ENCODE assay signal across 9 cellular contexts in the genomic region with DNA sequence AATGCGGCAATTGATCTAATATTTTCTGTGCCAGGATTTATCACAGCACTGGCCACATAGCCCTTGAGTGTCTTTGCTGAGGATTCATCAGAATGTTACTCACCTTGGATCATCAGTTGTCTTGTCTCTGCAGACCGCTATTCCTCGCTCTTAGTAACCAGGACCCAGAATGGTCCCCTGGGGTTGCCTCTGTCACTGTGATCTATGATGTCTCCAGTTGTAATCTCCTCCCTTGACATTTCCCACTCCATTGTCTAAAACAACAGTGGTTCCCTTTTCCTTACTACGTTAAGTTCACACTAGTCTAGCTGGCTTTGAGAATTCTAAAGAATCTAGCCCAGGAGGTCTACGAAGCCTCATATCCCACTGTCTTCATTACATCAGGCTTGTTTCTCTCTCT.
DNase-seq lines count a peak whose midpoint lies in the region; ATAC-seq and TF ChIP-seq lines count a peak whose summit lies in the region.
"Had no signal": no experiment of that assay in that cellular context is flagged by ENCODE, and none has a peak within 500 bp of the region (broad histone marks: within the 10 kb centered on the region; RNA-seq: fewer than 3 reads in every experiment).

No MANE protein-coding gene starts in this region.

- peaks cover 100% of the 10 kb centered on the region for H3K4me1 Mint-ChIP-seq in HFFc6 (ENCODE audit: low read depth)
- peaks cover 61% of the 10 kb centered on the region for H3K4me1 Mint-ChIP-seq in activated T-cell treated with anti-CD3 and anti-CD28 coated beads, Interleukin-2, amount 50 U/mL, for 4 hours (ENCODE audit: low read depth)

- H3K27ac Mint-ChIP-seq in HFFc6: peak overlapping the region; percentile 49

- H3K27me3 ChIP-seq in breast epithelium: no peaks in the 10 kb centered on the region
- H3K27me3 ChIP-seq in neural cell (ENCODE audit: insufficient read depth, low read depth, low read length): no peaks in the 10 kb centered on the region

- H3K36me3 ChIP-seq in breast epithelium (no peaks in the 10 kb centered on the region), neural cell (ENCODE audit: insufficient read depth, low read length) (no peaks in the 10 kb centered on the region)

- ATAC-seq in GM21528 (IDR thresholded peaks at IDR 0.05; ENCODE audit: low FRiP score, unreplicated experiment): no peak
- no peak for ATAC-seq in activated T-cell treated with anti-CD3 and anti-CD28 coated beads, Interleukin-2, amount 50 U/mL, for 4 hours

- CTCF ChIA-PET in GM10248 (lab: Yijun Ruan, JAX): interaction anchor here (1.1 kb wide), 1 partner anchor 15 kb away, joined by 3 read pairs; no protein-coding TSS in a partner anchor

- H3K9me2 ChIP-seq in neural cell (ENCODE audit: insufficient read depth, low read length): no peaks in the 10 kb centered on the region

- TF ChIP-seq EP300 in neural cell (conservative IDR thresholded peaks at IDR 0.05; ENCODE audit: poor library complexity, severe bottlenecking): no peak

- no peak for TF ChIP-seq RAD21 in neural cell (conservative IDR thresholded peaks at IDR 0.05)

- H3K36me3 Mint-ChIP-seq in HFFc6 (ENCODE audit: low read depth): peaks cover 37% of the 10 kb centered on the region
- no peaks in the 10 kb centered on the region for H3K36me3 Mint-ChIP-seq in activated T-cell treated with anti-CD3 and anti-CD28 coated beads, Interleukin-2, amount 50 U/mL, for 4 hours (ENCODE audit: insufficient read depth)

- H3K27ac ChIP-seq in breast epithelium: peak overlapping the region; percentile 71 to 76
- peak overlapping the region; percentile 31 for H3K27ac ChIP-seq in neural cell (ENCODE audit: low read length)

- H3K4me1 ChIP-seq in breast epithelium: no peaks in the 10 kb centered on the region

- H3F3A ChIP-seq in neural cell (ENCODE audit: insufficient read depth, low read length, poor library complexity, severe bottlenecking): no peaks in the 10 kb centered on the region

- no peak overlapping the region for H3K4me3 Mint-ChIP-seq in HFFc6
- no peak overlapping the region for H3K4me3 Mint-ChIP-seq in activated T-cell treated with anti-CD3 and anti-CD28 coated beads, Interleukin-2, amount 50 U/mL, for 4 hours

- H3K9me3 Mint-ChIP-seq in HFFc6: peaks cover 14% of the 10 kb centered on the region
- no peaks in the 10 kb centered on the region for H3K9me3 Mint-ChIP-seq in activated T-cell treated with anti-CD3 and anti-CD28 coated beads, Interleukin-2, amount 50 U/mL, for 4 hours

- no peaks in the 10 kb centered on the region for H4K20me1 ChIP-seq in neural cell (ENCODE audit: insufficient read depth)

- H3K4me3 ChIP-seq in breast epithelium (no peak overlapping the region), neural cell (ENCODE audit: low read length) (no peak overlapping the region)

- peaks cover 2% of the 10 kb centered on the region for H3K27me3 Mint-ChIP-seq in HFFc6 (ENCODE audit: insufficient read depth)
- no peaks in the 10 kb centered on the region for H3K27me3 Mint-ChIP-seq in activated T-cell treated with anti-CD3 and anti-CD28 coated beads, Interleukin-2, amount 50 U/mL, for 4 hours (ENCODE audit: low read depth)

- H3K79me2 ChIP-seq in neural cell (replicated peaks; ENCODE audit: insufficient read depth, low read length): no peaks in the 10 kb centered on the region

- POLR2A ChIA-PET in GM10248 (lab: Yijun Ruan, JAX): no interaction called here

- H2AFZ ChIP-seq in neural cell (ENCODE audit: low read depth, low read length): no peak overlapping the region

- TF ChIP-seq CTCF in HFFc6 (IDR thresholded peaks at IDR 0.05) (no peak), breast epithelium (IDR thresholded peaks at IDR 0.05) (no peak), neural cell (IDR thresholded peaks at IDR 0.05; ENCODE audit: poor library complexity, severe bottlenecking) (no peak), GM10248 (IDR thresholded peaks at IDR 0.05; ENCODE audit: control extremely low read depth, extremely low read depth, low read depth, missing control alignments) (no peak)

- no peak overlapping the region for H3K9ac ChIP-seq in neural cell (ENCODE audit: low read length)

- TF ChIP-seq POLR2A in breast epithelium (IDR thresholded peaks at IDR 0.05): no peak

- peak; percentile 57 for DNase-seq in A172 (ENCODE audit: low spot score)
- no peak for DNase-seq in HFFc6
- DNase-seq in breast epithelium (ENCODE audit: low spot score in 2 of 2): no peak
- no peak for DNase-seq in GM10248 (ENCODE audit: extremely low spot score)
- no peak for DNase-seq in activated CD4-positive, alpha-beta T cell treated with anti-CD3 and anti-CD28 coated beads, Interleukin-2, amount 50 U/mL, for 48 hours
- no peak for DNase-seq in activated T-cell treated with anti-CD3 and anti-CD28 coated beads, Interleukin-2, amount 50 U/mL, for 4 hours
- DNase-seq: C1 segment of cervical spinal cord had no signal

- H3K4me2 ChIP-seq in neural cell (ENCODE audit: low read length): no peak overlapping the region

- intact Hi-C loops in breast epithelium (cut with DNase I; ENCODE audit: low total_unique reads): loop anchor here (5.0 kb wide), 1 partner anchor 639 kb away; a partner anchor contains a TSS

- H3K9me3 ChIP-seq in breast epithelium (no peaks in the 10 kb centered on the region), neural cell (ENCODE audit: low read length) (no peaks in the 10 kb centered on the region)

TF ChIP-seq in neural cell, 6 proteins besides CTCF, POLR2A, EP300 and RAD21:
- TF ChIP-seq SMC3 (conservative IDR thresholded peaks at IDR 0.05; ENCODE audit: poor library complexity): no peak
- TF ChIP-seq, protein P1, sequence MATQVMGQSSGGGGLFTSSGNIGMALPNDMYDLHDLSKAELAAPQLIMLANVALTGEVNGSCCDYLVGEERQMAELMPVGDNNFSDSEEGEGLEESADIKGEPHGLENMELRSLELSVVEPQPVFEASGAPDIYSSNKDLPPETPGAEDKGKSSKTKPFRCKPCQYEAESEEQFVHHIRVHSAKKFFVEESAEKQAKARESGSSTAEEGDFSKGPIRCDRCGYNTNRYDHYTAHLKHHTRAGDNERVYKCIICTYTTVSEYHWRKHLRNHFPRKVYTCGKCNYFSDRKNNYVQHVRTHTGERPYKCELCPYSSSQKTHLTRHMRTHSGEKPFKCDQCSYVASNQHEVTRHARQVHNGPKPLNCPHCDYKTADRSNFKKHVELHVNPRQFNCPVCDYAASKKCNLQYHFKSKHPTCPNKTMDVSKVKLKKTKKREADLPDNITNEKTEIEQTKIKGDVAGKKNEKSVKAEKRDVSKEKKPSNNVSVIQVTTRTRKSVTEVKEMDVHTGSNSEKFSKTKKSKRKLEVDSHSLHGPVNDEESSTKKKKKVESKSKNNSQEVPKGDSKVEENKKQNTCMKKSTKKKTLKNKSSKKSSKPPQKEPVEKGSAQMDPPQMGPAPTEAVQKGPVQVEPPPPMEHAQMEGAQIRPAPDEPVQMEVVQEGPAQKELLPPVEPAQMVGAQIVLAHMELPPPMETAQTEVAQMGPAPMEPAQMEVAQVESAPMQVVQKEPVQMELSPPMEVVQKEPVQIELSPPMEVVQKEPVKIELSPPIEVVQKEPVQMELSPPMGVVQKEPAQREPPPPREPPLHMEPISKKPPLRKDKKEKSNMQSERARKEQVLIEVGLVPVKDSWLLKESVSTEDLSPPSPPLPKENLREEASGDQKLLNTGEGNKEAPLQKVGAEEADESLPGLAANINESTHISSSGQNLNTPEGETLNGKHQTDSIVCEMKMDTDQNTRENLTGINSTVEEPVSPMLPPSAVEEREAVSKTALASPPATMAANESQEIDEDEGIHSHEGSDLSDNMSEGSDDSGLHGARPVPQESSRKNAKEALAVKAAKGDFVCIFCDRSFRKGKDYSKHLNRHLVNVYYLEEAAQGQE (IDR thresholded peaks at IDR 0.05; ENCODE audit: borderline replicate concordance): no peak
- TF ChIP-seq MXI1 (conservative IDR thresholded peaks at IDR 0.05; ENCODE audit: poor library complexity, severe bottlenecking): no peak
- no peak for TF ChIP-seq TAF1 (IDR thresholded peaks at IDR 0.05; ENCODE audit: low read depth)
- TF ChIP-seq POLR2AphosphoS5 (IDR thresholded peaks at IDR 0.05): no peak
- no peak for TF ChIP-seq EZH2 (IDR thresholded peaks at IDR 0.05; ENCODE audit: borderline replicate concordance, insufficient read depth, low read length, poor library complexity, severe bottlenecking)
